Comparison of ENCODE assay signal across 14 cellular contexts in the genomic region with DNA sequence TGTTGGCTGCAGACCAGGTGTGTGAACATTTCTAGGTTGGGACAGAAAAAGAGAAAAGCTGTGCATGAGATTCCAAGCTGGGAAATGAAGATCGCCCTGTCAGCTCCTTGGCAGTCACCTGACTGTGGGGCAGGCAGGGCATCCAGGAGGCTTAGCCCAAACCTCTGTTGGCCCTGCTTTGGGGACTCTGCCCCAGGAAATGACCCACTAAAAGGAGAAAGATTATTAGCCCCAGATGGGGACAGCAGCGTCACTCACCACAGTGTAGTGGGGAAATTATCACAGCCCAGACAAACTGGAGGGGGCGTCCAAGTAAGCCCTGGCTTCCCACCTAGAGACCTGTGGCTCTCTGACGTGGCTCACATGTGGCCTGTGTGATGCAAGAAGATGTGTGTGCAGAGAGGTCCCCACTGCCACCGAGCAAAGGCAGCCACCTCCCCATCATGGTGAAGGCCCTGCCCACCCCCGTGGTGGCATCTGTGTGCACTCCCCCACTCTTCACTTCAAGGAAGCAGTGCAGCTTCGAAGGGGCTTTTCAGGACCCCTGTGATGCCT. TPM values are rescaled to one million over a fixed set of nuclear protein-coding genes. Genes with fewer than 3 reads are reported as not detected.
"Had no signal": no experiment of that assay in that cellular context is flagged by ENCODE, and none has a peak within 500 bp of the region (broad histone marks: within the 10 kb centered on the region; RNA-seq: fewer than 3 reads in every experiment).

No MANE protein-coding gene starts in this region.

- H3K36me3 ChIP-seq: cardiac muscle cell, tibial nerve, uterus had no signal

- DNase-seq: activated CD4-positive, CD25-positive, alpha-beta regulatory T cell treated with anti-CD3 and anti-CD28 coated beads, Interleukin-2, amount 50 U/mL, for 72 hours; activated T-cell treated with anti-CD3 and anti-CD28 coated beads for 4 hours; hypothalamus had no signal

- ATAC-seq: left lobe of liver; natural killer cell treated with Interleukin-12 subunit alpha and Interleukin-12 subunit beta and Interleukin-15 and Interleukin-18, amount 100 ng/mL, for 72 hours had no signal

- H3K4me1 ChIP-seq: tibial nerve, uterus had no signal

- H3K27me3 ChIP-seq: uterus had no signal

- H3K9me3 ChIP-seq: uterus had no signal

- H3K27ac ChIP-seq: cardiac muscle cell, tibial nerve, uterus, VCaP had no signal

- H3K4me3 ChIP-seq: cardiac muscle cell, tibial nerve, uterus had no signal

- FAIRE-seq: colon, frontal cortex, keratinocyte had no signal

RNA-seq across cellular contexts. Expression of gene DIO3, which starts 39.1 kb away (rescaled TPM):
- total RNA-seq: epithelial cell of proximal tubule; lung microvascular endothelial cell; natural killer cell treated with Interleukin-12 subunit alpha and Interleukin-12 subunit beta and Interleukin-15 and Interleukin-18, amount 100 ng/mL, for 72 hours had no signal
- polyA plus RNA-seq: cardiac muscle cell, keratinocyte had no signal
